ENCODE assay signal across 8 cellular contexts in the genomic region with DNA sequence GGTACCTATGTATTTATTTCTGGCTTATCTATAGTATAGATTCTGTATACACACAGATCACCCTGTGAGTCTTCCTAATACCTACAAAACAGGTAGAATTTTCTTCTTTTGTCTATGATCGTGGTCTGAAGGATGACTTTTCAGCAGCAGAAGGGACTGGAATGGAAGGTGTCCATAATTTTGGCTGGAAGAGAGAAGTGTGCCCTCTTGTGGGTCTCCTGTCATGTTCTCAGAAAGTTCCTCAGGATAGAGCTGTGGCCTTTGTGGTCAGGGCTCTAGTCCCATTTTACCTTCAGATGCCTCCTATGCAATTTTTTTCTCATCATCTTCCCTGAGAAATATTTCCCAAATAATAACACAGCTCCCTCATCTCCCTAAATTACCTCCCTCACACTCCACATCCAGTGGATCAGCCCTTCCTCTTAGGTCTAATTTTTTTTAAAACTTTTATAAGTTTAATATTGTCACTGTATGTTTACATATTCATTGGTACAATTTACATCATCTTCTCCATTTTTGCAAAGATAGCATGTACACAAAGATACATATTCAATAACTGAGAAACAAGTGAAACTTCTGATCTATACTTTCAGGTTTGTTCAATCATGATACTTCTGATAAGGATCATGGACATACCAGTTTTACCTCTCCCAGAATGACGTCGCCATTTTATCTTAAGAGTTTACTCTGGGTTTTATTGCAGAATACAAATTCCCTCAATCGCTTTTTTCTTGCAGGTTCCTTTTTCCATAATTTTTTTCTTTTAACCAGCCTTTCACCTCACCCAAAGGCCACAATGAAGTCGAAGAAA.
DNase-seq lines count a peak whose midpoint lies in the region; ATAC-seq and TF ChIP-seq lines count a peak whose summit lies in the region.

No MANE protein-coding gene starts in this region.

- peaks cover 24% of the 10 kb centered on the region for H3K4me1 Mint-ChIP-seq in activated T-cell treated with anti-CD3 and anti-CD28 coated beads, Interleukin-2, amount 50 U/mL, for 24 hours (ENCODE audit: low read depth)

- H2AFZ ChIP-seq in PC-9 = no peak overlapping the region

- H3K27ac Mint-ChIP-seq in activated T-cell treated with anti-CD3 and anti-CD28 coated beads, Interleukin-2, amount 50 U/mL, for 24 hours = no peak overlapping the region

- H3K27me3 ChIP-seq in AG04450 (ENCODE audit: control insufficient read depth, insufficient read depth, low read length) = no peaks in the 10 kb centered on the region
- no peaks in the 10 kb centered on the region for H3K27me3 ChIP-seq in PC-9 (ENCODE audit: insufficient read depth, low read depth)
- H3K27me3 ChIP-seq in upper lobe of right lung = no peaks in the 10 kb centered on the region

- H3K27me3 Mint-ChIP-seq in activated T-cell treated with anti-CD3 and anti-CD28 coated beads, Interleukin-2, amount 50 U/mL, for 24 hours = no peaks in the 10 kb centered on the region

- H3K9me3 ChIP-seq in AG04450 (ENCODE audit: control insufficient read depth, insufficient read depth, low read length) = no peaks in the 10 kb centered on the region
- no peaks in the 10 kb centered on the region for H3K9me3 ChIP-seq in PC-9 (ENCODE audit: insufficient read depth, low read depth)
- no peaks in the 10 kb centered on the region for H3K9me3 ChIP-seq in upper lobe of right lung

- peaks cover 6% of the 10 kb centered on the region; the same call in 1 of the 2 replicates for H3K9me2 ChIP-seq in PC-9 (ENCODE audit: insufficient read depth)

- peaks cover 22% of the 10 kb centered on the region for H3K4me1 ChIP-seq in PC-9 (replicated peaks; ENCODE audit: insufficient read depth)
- peaks cover 9% of the 10 kb centered on the region for H3K4me1 ChIP-seq in upper lobe of right lung

- CTCF ChIA-PET in AG04450 (lab: Charles Lee) = interaction anchor here (0.5 to 8.7 kb wide), 19 partner anchors 11 to 473 kb away, joined by 3 to 171 read pairs (median 3); no protein-coding TSS in a partner anchor
- CTCF ChIA-PET in PC-9 (lab: Charles Lee) = interaction anchor here (0.5 to 1.5 kb wide), 8 partner anchors 61 to 1369 kb away, joined by 3 to 6 read pairs (median 4); no protein-coding TSS in a partner anchor

- H3K79me2 ChIP-seq in PC-9 (ENCODE audit: low read depth) = no peaks in the 10 kb centered on the region

- no TSS peak for BruUV-seq in PC-9 (replicated peaks; lab: Mats Ljungman, UMichigan)

- peaks cover 9% of the 10 kb centered on the region for H3F3A ChIP-seq in PC-9 (ENCODE audit: insufficient read depth, low read depth)

- ATAC-seq in upper lobe of right lung = no peak
- no peak for ATAC-seq in HG02588 (IDR thresholded peaks at IDR 0.05; ENCODE audit: unreplicated experiment)
- no peak for ATAC-seq in HG03442 (IDR thresholded peaks at IDR 0.05; ENCODE audit: unreplicated experiment)

- intact Hi-C loops in PC-9 (cut with micrococcal nuclease; ENCODE audit: unreplicated experiment) (loop anchor here (2.0 kb wide), 1 partner anchor 133 kb away; no protein-coding TSS in a partner anchor), upper lobe of right lung (cut with DNase I) (loop anchor here (5.0 kb wide), 1 partner anchor 78 kb away; no protein-coding TSS in a partner anchor)

- DNase-seq in AG04450 (ENCODE audit: low read depth, low spot score) = no peak
- DNase-seq in PC-9 = peak; percentile 21 to 38
- DNase-seq in fibroblast of villous mesenchyme (ENCODE audit: low read depth) = peak; percentile 56
- DNase-seq in upper lobe of right lung = no peak
- DNase-seq in activated T-cell treated with anti-CD3 and anti-CD28 coated beads, Interleukin-2, amount 50 U/mL, for 24 hours = no peak

- H3K36me3 ChIP-seq in PC-9 (ENCODE audit: low read depth) (no peaks in the 10 kb centered on the region), upper lobe of right lung (no peaks in the 10 kb centered on the region)

- H3K27ac ChIP-seq in AG04450 (ENCODE audit: low read depth, low read length) (no peak overlapping the region), PC-9 (no peak overlapping the region), upper lobe of right lung (no peak overlapping the region)

- H3K36me3 Mint-ChIP-seq in activated T-cell treated with anti-CD3 and anti-CD28 coated beads, Interleukin-2, amount 50 U/mL, for 24 hours (ENCODE audit: low read depth) = no peaks in the 10 kb centered on the region

- POLR2A ChIA-PET in AG04450 (lab: Yijun Ruan, JAX) (no interaction called here), PC-9 (lab: Charles Lee; ENCODE audit: unreplicated experiment) (interaction anchor here (0.6 kb wide), 1 partner anchor 80 kb away, joined by 19 read pairs; no protein-coding TSS in a partner anchor)

- H3K9me3 Mint-ChIP-seq in activated T-cell treated with anti-CD3 and anti-CD28 coated beads, Interleukin-2, amount 50 U/mL, for 24 hours = no peaks in the 10 kb centered on the region

- TF ChIP-seq CTCF in AG04450 (IDR thresholded peaks at IDR 0.05; ENCODE audit: low read depth, low read length) (peak; percentile 58), GM12872 (IDR thresholded peaks at IDR 0.05; ENCODE audit: insufficient read depth, low read depth, low read length) (peak; percentile 30; the same call in 1 of the 3 replicates), PC-9 (conservative IDR thresholded peaks at IDR 0.05) (peak; percentile 69), fibroblast of villous mesenchyme (IDR thresholded peaks at IDR 0.05; ENCODE audit: insufficient read depth, low read depth, low read length) (peak; percentile 54), upper lobe of right lung (IDR thresholded peaks at IDR 0.05) (peak; percentile 41)

- H4K20me1 ChIP-seq in PC-9 (ENCODE audit: insufficient read depth) = no peaks in the 10 kb centered on the region

- H3K4me3 Mint-ChIP-seq in activated T-cell treated with anti-CD3 and anti-CD28 coated beads, Interleukin-2, amount 50 U/mL, for 24 hours = no peak overlapping the region

- H3K4me3 ChIP-seq in AG04450 (ENCODE audit: low read depth, low read length) (no peak overlapping the region), PC-9 (no peak overlapping the region), fibroblast of villous mesenchyme (ENCODE audit: low read depth, low read length) (no peak overlapping the region), upper lobe of right lung (no peak overlapping the region)

- no peak overlapping the region for H3K4me2 ChIP-seq in PC-9

Comparison
In these comparisons a context has a peak if more than half of its experiments do, and no peak if none do; other contexts are left out.
1. DNase-seq: peak in PC-9 (2 of 2) and fibroblast of villous mesenchyme (single experiment); none in AG04450 (single experiment), upper lobe of right lung (single experiment) and activated T-cell treated with anti-CD3 and anti-CD28 coated beads, Interleukin-2, amount 50 U/mL, for 24 hours (single experiment).
2. Peak in every context shown above with its lines, with median percentiles within 50 percentile points of each other: CTCF ChIP-seq.